In genomic region chr19:52370341-52370710, GRCh38 we compare ENCODE assay signal across 8 cellular contexts. TPM values are rescaled to one million over a fixed set of nuclear protein-coding genes. Genes with fewer than 3 reads are reported as not detected.
DNase-seq lines count a peak whose midpoint lies in the region; ATAC-seq and TF ChIP-seq lines count a peak whose summit lies in the region.

No MANE protein-coding gene starts in this region.

- no peak overlapping the region for H3K9ac ChIP-seq in rectal smooth muscle tissue (ENCODE audit: low read length)

- no peaks in the 10 kb centered on the region for H3K27me3 Mint-ChIP-seq in activated B cell treated with CpG ODN at 0.5 μM for 24 hours

- H3K79me2 ChIP-seq in DOHH2 (ENCODE audit: control insufficient read depth, low read length): no peaks in the 10 kb centered on the region

- intact Hi-C loops in activated B cell treated with CpG ODN at 0.5 μM for 24 hours (cut with micrococcal nuclease): loop anchor here (2.0 kb wide), 1 partner anchor 74 kb away; the partner anchor contains the start of gene ZNF480

- CTCF ChIA-PET in activated B cell treated with CpG ODN at 0.5 μM for 24 hours (lab: Charles Lee): no interaction called here

- POLR2A ChIA-PET in activated B cell treated with CpG ODN at 0.5 μM for 24 hours (lab: Charles Lee): interaction anchor here (0.9 to 1.4 kb wide), 3 partner anchors 28 to 229 kb away, joined by 3 to 19 read pairs (median 4); partner anchors contain the start of genes ZNF528 and ZNF766

- DNase-seq in activated B cell treated with CpG ODN at 0.5 μM for 24 hours (no peak), fibroblast of pulmonary artery (ENCODE audit: low read depth) (no peak), GM19238 (ENCODE audit: insufficient read length, low spot score) (no peak), GM10266 (ENCODE audit: extremely low spot score) (no peak)

- no peaks in the 10 kb centered on the region for H4K20me1 ChIP-seq in DOHH2 (ENCODE audit: control insufficient read depth, insufficient read depth, low read depth, low read length)

- H3K4me1 ChIP-seq in DOHH2 (ENCODE audit: control insufficient read depth, low read length) (0 out of 2 replicates have a peak, but pooled peaks cover 3% of the 10 kb centered on the region), rectal smooth muscle tissue (ENCODE audit: control insufficient read depth, insufficient read depth, low read length) (peaks cover 2% of the 10 kb centered on the region)

- peaks cover 17% of the 10 kb centered on the region for H3K4me1 Mint-ChIP-seq in activated B cell treated with CpG ODN at 0.5 μM for 24 hours

- H3K27me3 ChIP-seq in DOHH2 (ENCODE audit: control insufficient read depth, low read length) (no peaks in the 10 kb centered on the region), rectal smooth muscle tissue (ENCODE audit: control insufficient read depth, insufficient read depth, low read length) (no peaks in the 10 kb centered on the region)

- H3K36me3 ChIP-seq in DOHH2 (ENCODE audit: control insufficient read depth, low read length) (no peaks in the 10 kb centered on the region), rectal smooth muscle tissue (ENCODE audit: control insufficient read depth, insufficient read depth, low read length) (peaks cover 16% of the 10 kb centered on the region)

- H3K4me3 Mint-ChIP-seq in activated B cell treated with CpG ODN at 0.5 μM for 24 hours: peak overlapping the region; percentile 95

- H3K4me3 ChIP-seq in DOHH2 (ENCODE audit: low read length): peak overlapping the region; percentile 61
- H3K4me3 ChIP-seq in fibroblast of pulmonary artery (replicated peaks; ENCODE audit: low read depth, low read length): peak overlapping the region; percentile 92
- peak overlapping the region; percentile 94 for H3K4me3 ChIP-seq in rectal smooth muscle tissue (ENCODE audit: low read length)

- H3K9me2 ChIP-seq in DOHH2 (replicated peaks; ENCODE audit: control insufficient read depth, low read length): no peaks in the 10 kb centered on the region

- TF ChIP-seq CTCF in DOHH2 (IDR thresholded peaks at IDR 0.05; ENCODE audit: low read depth, low read length, poor library complexity, severe bottlenecking) (no peak), activated B cell treated with CpG ODN at 0.5 μM for 24 hours (IDR thresholded peaks at IDR 0.05) (no peak), fibroblast of pulmonary artery (IDR thresholded peaks at IDR 0.05; ENCODE audit: low read length, missing control alignments) (no peak), GM10266 (IDR thresholded peaks at IDR 0.05; ENCODE audit: control insufficient read depth, insufficient read depth, low read depth, missing control alignments) (no peak)

- peaks cover 61% of the 10 kb centered on the region for H3K36me3 Mint-ChIP-seq in activated B cell treated with CpG ODN at 0.5 μM for 24 hours (ENCODE audit: low read depth)

- H3F3A ChIP-seq in DOHH2 (ENCODE audit: control insufficient read depth, insufficient read depth): no peaks in the 10 kb centered on the region

- no peak for ATAC-seq in activated B cell treated with CpG ODN at 0.5 μM for 24 hours (ENCODE audit: low read depth)
- no peak for ATAC-seq in HG03378 (IDR thresholded peaks at IDR 0.05; ENCODE audit: unreplicated experiment)
- ATAC-seq in GM18505 (IDR thresholded peaks at IDR 0.05; ENCODE audit: unreplicated experiment): no peak

- H3K27ac ChIP-seq in DOHH2 (ENCODE audit: low read depth, low read length) (peak overlapping the region; percentile 18; the same call in 1 of the 2 replicates), rectal smooth muscle tissue (ENCODE audit: low read depth, low read length) (peak overlapping the region; percentile 96)

- peaks cover 32% of the 10 kb centered on the region for H3K9me3 Mint-ChIP-seq in activated B cell treated with CpG ODN at 0.5 μM for 24 hours

- peaks cover 36% of the 10 kb centered on the region for H3K9me3 ChIP-seq in DOHH2 (ENCODE audit: control insufficient read depth, insufficient read depth, low read length)

- H3K27ac Mint-ChIP-seq in activated B cell treated with CpG ODN at 0.5 μM for 24 hours: peak overlapping the region; percentile 97

- TF ChIP-seq POLR2A in GM18505 (IDR thresholded peaks at IDR 0.05; ENCODE audit: borderline replicate concordance, extremely low read depth, insufficient read depth, insufficient read length): no peak

- H3K4me2 ChIP-seq in DOHH2 (ENCODE audit: low read length): peak overlapping the region; percentile 52

RNA-seq across cellular contexts. Expression of gene ZNF880, which starts 0.6 kb away (rescaled TPM):
- total RNA-seq in activated B cell treated with CpG ODN at 0.5 μM for 24 hours: 28.0 and 29.5 TPM in 2 replicates

RNA-seq across cellular contexts. Expression of gene ZNF528, which starts 27.3 kb away (rescaled TPM):
- total RNA-seq in activated B cell treated with CpG ODN at 0.5 μM for 24 hours: 29.8 and 40.3 TPM in 2 replicates

RNA-seq across cellular contexts. Expression of gene ZNF610, which starts 34.3 kb away (rescaled TPM):
- total RNA-seq in activated B cell treated with CpG ODN at 0.5 μM for 24 hours: 1.1 and 2.0 TPM in 2 replicates

RNA-seq across cellular contexts. Expression of gene ZNF534, which starts 58.6 kb away (rescaled TPM):
- total RNA-seq in activated B cell treated with CpG ODN at 0.5 μM for 24 hours: 0.16 TPM in 1 of 2 replicates, not detected in the other
